23 cellular contexts compared by ENCODE assay signal in genomic region chr1:101278238-101278637, GRCh38. TPM values are rescaled to one million over a fixed set of nuclear protein-coding genes. Genes with fewer than 3 reads are reported as not detected.
A peak's percentile ranks its signal among the peaks of the same experiment; 100 is the strongest.
DNase-seq lines count a peak whose midpoint lies in the region; ATAC-seq and TF ChIP-seq lines count a peak whose summit lies in the region.
"Had no signal": no experiment of that assay in that cellular context is flagged by ENCODE, and none has a peak within 500 bp of the region (broad histone marks: within the 10 kb centered on the region; RNA-seq: fewer than 3 reads in every experiment).

No MANE protein-coding gene starts in this region.

- no peak for TF ChIP-seq RAD21 in SK-N-SH (IDR thresholded peaks at IDR 0.05; ENCODE audit: low read length)

- intact Hi-C loops in CD8-positive, alpha-beta T cell (cut with DNase I, micrococcal nuclease) = no loop called here

- peaks cover 5% of the 10 kb centered on the region for H3K27me3 Mint-ChIP-seq in activated CD8-positive, alpha-beta memory T cell treated with anti-CD3 and anti-CD28 coated beads, Interleukin-2, amount 10 ng/mL, durations not matched to agents 7 days and 5 days
- no peaks in the 10 kb centered on the region for H3K27me3 Mint-ChIP-seq in CD8-positive, alpha-beta T cell (ENCODE audit: low read depth)
- H3K27me3 Mint-ChIP-seq in activated CD4-positive, alpha-beta memory T cell treated with anti-CD3 and anti-CD28 coated beads, Interleukin-2, amount 10 ng/mL, durations not matched to agents 7 days and 5 days = no peaks in the 10 kb centered on the region
- H3K27me3 Mint-ChIP-seq in naive thymus-derived CD8-positive, alpha-beta T cell = no peaks in the 10 kb centered on the region
- H3K27me3 Mint-ChIP-seq: B cell, naive B cell had no signal

- H3K36me3 Mint-ChIP-seq in activated CD8-positive, alpha-beta memory T cell treated with anti-CD3 and anti-CD28 coated beads, Interleukin-2, amount 10 ng/mL, durations not matched to agents 7 days and 5 days = peaks cover 4% of the 10 kb centered on the region
- H3K36me3 Mint-ChIP-seq in CD8-positive, alpha-beta T cell = no peaks in the 10 kb centered on the region
- H3K36me3 Mint-ChIP-seq in activated CD4-positive, alpha-beta memory T cell treated with anti-CD3 and anti-CD28 coated beads, Interleukin-2, amount 10 ng/mL, durations not matched to agents 7 days and 5 days (ENCODE audit: low read depth) = peaks cover 20% of the 10 kb centered on the region
- H3K36me3 Mint-ChIP-seq in naive thymus-derived CD8-positive, alpha-beta T cell = peaks cover 0 to 5% (median 0%) of the 10 kb centered on the region in 3 donors
- H3K36me3 Mint-ChIP-seq: naive B cell had no signal

- POLR2A ChIA-PET in CD8-positive, alpha-beta T cell (lab: Charles Lee) = interaction anchor here (0.7 to 3.1 kb wide), 8 partner anchors 10 to 40 kb away, joined by 3 to 18 read pairs (median 6); partner anchors contain the start of gene S1PR1
- POLR2A ChIA-PET in activated CD4-positive, alpha-beta memory T cell treated with anti-CD3 and anti-CD28 coated beads, Interleukin-2, amount 10 ng/mL, durations not matched to agents 7 days and 5 days (lab: Charles Lee) = interaction anchor here (0.7 to 5.9 kb wide), 12 partner anchors 11 to 329 kb away, joined by 3 to 102 read pairs (median 12); partner anchors contain the start of gene S1PR1
- POLR2A ChIA-PET in naive thymus-derived CD8-positive, alpha-beta T cell (lab: Charles Lee) = interaction anchor here (0.9 to 5.1 kb wide), 12 partner anchors 10 to 383 kb away, joined by 3 to 91 read pairs (median 5); partner anchors contain the start of genes EXTL2 and S1PR1
- POLR2A ChIA-PET in SK-N-SH (lab: Yijun Ruan, JAX) = no interaction called here

- no peaks in the 10 kb centered on the region for H3K9me3 Mint-ChIP-seq in activated CD8-positive, alpha-beta memory T cell treated with anti-CD3 and anti-CD28 coated beads, Interleukin-2, amount 10 ng/mL, durations not matched to agents 7 days and 5 days (ENCODE audit: low read depth)
- no peaks in the 10 kb centered on the region for H3K9me3 Mint-ChIP-seq in CD8-positive, alpha-beta T cell
- no peaks in the 10 kb centered on the region for H3K9me3 Mint-ChIP-seq in activated CD4-positive, alpha-beta memory T cell treated with anti-CD3 and anti-CD28 coated beads, Interleukin-2, amount 10 ng/mL, durations not matched to agents 7 days and 5 days
- H3K9me3 Mint-ChIP-seq in naive thymus-derived CD8-positive, alpha-beta T cell = peaks cover 0 to 2% (median 0%) of the 10 kb centered on the region in 9 donors

- H3K4me1 ChIP-seq in CD8-positive, alpha-beta T cell (ENCODE audit: insufficient read depth, low read length) = peaks cover 76% of the 10 kb centered on the region
- H3K4me1 ChIP-seq in SK-N-SH (ENCODE audit: control insufficient read depth in 1 of 2, insufficient read depth in 2 of 2, low read depth in 1 of 2, low read length in 1 of 2) = peaks cover 0 to 3% of the 10 kb centered on the region in 2 experiments; a peak in 1 of 4 replicates
- H3K4me1 ChIP-seq: Caco-2, stomach, tibial artery had no signal

- no peaks in the 10 kb centered on the region for H3K9me2 ChIP-seq in SK-N-SH

- DNase-seq in activated CD8-positive, alpha-beta memory T cell treated with anti-CD3 and anti-CD28 coated beads, Interleukin-2, amount 10 ng/mL, durations not matched to agents 7 days and 5 days = no peak
- DNase-seq in activated CD8-positive, alpha-beta memory T cell treated with anti-CD3 and anti-CD28 coated beads, Interleukin-2, amount 50 U/mL, for 4 hours = no peak
- DNase-seq in CD8-positive, alpha-beta T cell = no peak
- no peak for DNase-seq in activated CD4-positive, alpha-beta memory T cell treated with anti-CD3 and anti-CD28 coated beads, Interleukin-2, amount 10 ng/mL, durations not matched to agents 7 days and 5 days
- DNase-seq in naive thymus-derived CD8-positive, alpha-beta T cell = no peak
- DNase-seq in NCI-H1436 (lab: John Stamatoyannopoulos, UW) (no peak), SK-N-SH (no peak), GF-D8 (lab: John Stamatoyannopoulos, UW) (no peak)
- DNase-seq: brain microvascular endothelial cell, Caco-2, H9, kidney, naive B cell, NCI-H1092 treated with DMSO at 0.1 percent for 48 hours, NCI-H187 treated with DMSO at 0.1 percent for 48 hours, NCI-H526 treated with DMSO at 0.1 percent for 48 hours, PC-9, stomach, tibial artery had no signal

- H3K36me3 ChIP-seq in CD8-positive, alpha-beta T cell (ENCODE audit: insufficient read depth, low read length) = no peaks in the 10 kb centered on the region
- H3K36me3 ChIP-seq in SK-N-SH (replicated peaks in 1 of 2; ENCODE audit: control insufficient read depth in 1 of 2, insufficient read depth in 2 of 2, low read length in 1 of 2) = no peaks in the 10 kb centered on the region
- H3K36me3 ChIP-seq: brain microvascular endothelial cell, stomach, tibial artery had no signal

- H2AFZ ChIP-seq in SK-N-SH (ENCODE audit: low read depth) = no peak overlapping the region
- H2AFZ ChIP-seq: PC-9 had no signal

- H3K4me2 ChIP-seq in SK-N-SH = no peak overlapping the region
- H3K4me2 ChIP-seq: PC-9 had no signal

- TF ChIP-seq CTCF in CD8-positive, alpha-beta T cell (IDR thresholded peaks at IDR 0.05) = no peak
- TF ChIP-seq CTCF in SK-N-SH (IDR thresholded peaks at IDR 0.05) = no peak

- H3K4me3 ChIP-seq in CD8-positive, alpha-beta T cell (ENCODE audit: low read depth, low read length) = no peak overlapping the region
- no peak overlapping the region for H3K4me3 ChIP-seq in SK-N-SH (ENCODE audit: low read depth in 2 of 2, low read length in 1 of 2)
- H3K4me3 ChIP-seq: PC-9, stomach, tibial artery had no signal

- CTCF ChIA-PET in activated CD8-positive, alpha-beta memory T cell treated with anti-CD3 and anti-CD28 coated beads, Interleukin-2, amount 10 ng/mL, durations not matched to agents 7 days and 5 days (lab: Charles Lee) = interaction anchor here (0.9 to 2.9 kb wide), 9 partner anchors 10 to 329 kb away, joined by 3 to 19 read pairs (median 3); partner anchors contain the start of gene S1PR1
- CTCF ChIA-PET in CD8-positive, alpha-beta T cell (lab: Charles Lee) = interaction anchor here (1.0 to 18.3 kb wide), 5 partner anchors 10 to 80 kb away, joined by 5 to 405 read pairs (median 10); partner anchors contain the start of gene S1PR1
- CTCF ChIA-PET in activated CD4-positive, alpha-beta memory T cell treated with anti-CD3 and anti-CD28 coated beads, Interleukin-2, amount 10 ng/mL, durations not matched to agents 7 days and 5 days (lab: Charles Lee) = interaction anchor here (0.8 to 3.2 kb wide), 8 partner anchors 10 to 141 kb away, joined by 3 to 28 read pairs (median 12); no protein-coding TSS in a partner anchor
- CTCF ChIA-PET in SK-N-SH (lab: Yijun Ruan, JAX) = interaction anchor here (2.8 kb wide), 1 partner anchor 10 kb away, joined by 19 read pairs; no protein-coding TSS in a partner anchor

- no peaks in the 10 kb centered on the region for H3K9me3 ChIP-seq in CD8-positive, alpha-beta T cell (ENCODE audit: low read length)
- no peaks in the 10 kb centered on the region for H3K9me3 ChIP-seq in SK-N-SH
- H3K9me3 ChIP-seq: Caco-2, stomach, tibial artery had no signal

- no peak overlapping the region for H3K9ac ChIP-seq in SK-N-SH

- no peaks in the 10 kb centered on the region for H3K27me3 ChIP-seq in CD8-positive, alpha-beta T cell (ENCODE audit: insufficient read depth, low read length)
- H3K27me3 ChIP-seq in SK-N-SH (ENCODE audit: insufficient read depth) = no peaks in the 10 kb centered on the region

- peak; percentile 26 for ATAC-seq in activated CD8-positive, alpha-beta memory T cell treated with anti-CD3 and anti-CD28 coated beads, Interleukin-2, amount 10 ng/mL, durations not matched to agents 7 days and 5 days
- no peak for ATAC-seq in CD8-positive, alpha-beta T cell
- peak in 1 of 2 donors; percentile 7 for ATAC-seq in naive thymus-derived CD8-positive, alpha-beta T cell
- ATAC-seq: Right ventricle myocardium inferior had no signal

- WGBS in SK-N-SH (ENCODE audit: low lambda C conversion rate) = 82% methylated on average over 4 of the region's 4 CpGs

- TF ChIP-seq EP300 in SK-N-SH (IDR thresholded peaks at IDR 0.05; ENCODE audit: borderline replicate concordance in 1 of 2, low read depth in 1 of 2, low read length in 1 of 2) = no peak

- H3K27ac Mint-ChIP-seq in activated CD8-positive, alpha-beta memory T cell treated with anti-CD3 and anti-CD28 coated beads, Interleukin-2, amount 10 ng/mL, durations not matched to agents 7 days and 5 days = peak overlapping the region; percentile 78
- H3K27ac Mint-ChIP-seq in CD8-positive, alpha-beta T cell = peak overlapping the region; percentile 92
- H3K27ac Mint-ChIP-seq in activated CD4-positive, alpha-beta memory T cell treated with anti-CD3 and anti-CD28 coated beads, Interleukin-2, amount 10 ng/mL, durations not matched to agents 7 days and 5 days = peak overlapping the region; percentile 76
- peak overlapping the region; percentile 88 to 99 (median 96) for H3K27ac Mint-ChIP-seq in naive thymus-derived CD8-positive, alpha-beta T cell
- H3K27ac Mint-ChIP-seq: B cell, H9 had no signal

- H3F3A ChIP-seq in SK-N-SH (replicated peaks; ENCODE audit: insufficient read depth) = no peaks in the 10 kb centered on the region

- no peaks in the 10 kb centered on the region for H4K20me1 ChIP-seq in SK-N-SH (ENCODE audit: insufficient read depth)

- H3K27ac ChIP-seq in CD8-positive, alpha-beta T cell (ENCODE audit: low read depth, low read length) = peak overlapping the region; percentile 26
- H3K27ac ChIP-seq in SK-N-SH (ENCODE audit: low read depth in 2 of 2, low read length in 1 of 2) = no peak overlapping the region
- H3K27ac ChIP-seq: brain microvascular endothelial cell, epithelial cell of prostate, PC-9, stomach, tibial artery had no signal

- peaks cover 54% of the 10 kb centered on the region for H3K4me1 Mint-ChIP-seq in activated CD8-positive, alpha-beta memory T cell treated with anti-CD3 and anti-CD28 coated beads, Interleukin-2, amount 10 ng/mL, durations not matched to agents 7 days and 5 days
- H3K4me1 Mint-ChIP-seq in CD8-positive, alpha-beta T cell (ENCODE audit: low read depth) = peaks cover 81% of the 10 kb centered on the region
- peaks cover 79% of the 10 kb centered on the region for H3K4me1 Mint-ChIP-seq in activated CD4-positive, alpha-beta memory T cell treated with anti-CD3 and anti-CD28 coated beads, Interleukin-2, amount 10 ng/mL, durations not matched to agents 7 days and 5 days
- peaks cover 50 to 84% (median 78%) of the 10 kb centered on the region in 4 donors for H3K4me1 Mint-ChIP-seq in naive thymus-derived CD8-positive, alpha-beta T cell
- H3K4me1 Mint-ChIP-seq: H9 had no signal

- H3K4me3 Mint-ChIP-seq in activated CD8-positive, alpha-beta memory T cell treated with anti-CD3 and anti-CD28 coated beads, Interleukin-2, amount 10 ng/mL, durations not matched to agents 7 days and 5 days = no peak overlapping the region
- peak overlapping the region; percentile 74 for H3K4me3 Mint-ChIP-seq in CD8-positive, alpha-beta T cell
- no peak overlapping the region for H3K4me3 Mint-ChIP-seq in activated CD4-positive, alpha-beta memory T cell treated with anti-CD3 and anti-CD28 coated beads, Interleukin-2, amount 10 ng/mL, durations not matched to agents 7 days and 5 days
- H3K4me3 Mint-ChIP-seq in naive thymus-derived CD8-positive, alpha-beta T cell = peak overlapping the region in 9 of 10 donors; percentile 77 to 93 (median 88)
- H3K4me3 Mint-ChIP-seq: H9 had no signal

- H3K79me2 ChIP-seq in SK-N-SH (ENCODE audit: insufficient read depth) = no peaks in the 10 kb centered on the region

RNA-seq across cellular contexts. Expression of gene S1PR1, which starts 41.4 kb away (rescaled TPM):
- 10 to 100 TPM; 56.0 to 68.2 TPM for total RNA-seq in activated CD8-positive, alpha-beta memory T cell treated with anti-CD3 and anti-CD28 coated beads, Interleukin-2, amount 10 ng/mL, durations not matched to agents 7 days and 5 days
- 100 to 1,000 TPM; 416 to 420 TPM for total RNA-seq in CD8-positive, alpha-beta T cell
- total RNA-seq in activated CD4-positive, alpha-beta memory T cell treated with anti-CD3 and anti-CD28 coated beads, Interleukin-2, amount 10 ng/mL, durations not matched to agents 7 days and 5 days = 100 to 1,000 TPM; 219 to 220 TPM
- 100 to 1,000 TPM; 286 to 292 TPM for total RNA-seq in naive thymus-derived CD8-positive, alpha-beta T cell
- 100 to 1,000 TPM; 143 to 174 (median 155) TPM for polyA plus RNA-seq in naive thymus-derived CD8-positive, alpha-beta T cell
- polyA plus RNA-seq in SK-N-SH (2012; rRNA removed) = 5.9 and 6.5 TPM in 2 replicates
- 3.9 and 5.5 TPM in 2 replicates for polyA plus RNA-seq in SK-N-SH (2012; cell fraction: cytosol; rRNA removed)
- polyA plus RNA-seq in SK-N-SH (2012; cell fraction: nucleus; rRNA removed) = 2.0 and 4.0 TPM in 2 replicates
- total RNA-seq: Caco-2, HT-29 had no signal

Comparison
In these comparisons a context has a peak if more than half of its experiments do, and no peak if none do; other contexts are left out.
1. H3K4me3 Mint-ChIP-seq: peak in CD8-positive, alpha-beta T cell (single experiment) and naive thymus-derived CD8-positive, alpha-beta T cell (9 of 10); none in activated CD8-positive, alpha-beta memory T cell treated with anti-CD3 and anti-CD28 coated beads, Interleukin-2, amount 10 ng/mL, durations not matched to agents 7 days and 5 days (single experiment) and activated CD4-positive, alpha-beta memory T cell treated with anti-CD3 and anti-CD28 coated beads, Interleukin-2, amount 10 ng/mL, durations not matched to agents 7 days and 5 days (single experiment).
2. Peak in every context shown above with its lines, with median percentiles within 50 percentile points of each other: H3K27ac Mint-ChIP-seq.